8 cellular contexts compared by ENCODE assay signal in the genomic region with DNA sequence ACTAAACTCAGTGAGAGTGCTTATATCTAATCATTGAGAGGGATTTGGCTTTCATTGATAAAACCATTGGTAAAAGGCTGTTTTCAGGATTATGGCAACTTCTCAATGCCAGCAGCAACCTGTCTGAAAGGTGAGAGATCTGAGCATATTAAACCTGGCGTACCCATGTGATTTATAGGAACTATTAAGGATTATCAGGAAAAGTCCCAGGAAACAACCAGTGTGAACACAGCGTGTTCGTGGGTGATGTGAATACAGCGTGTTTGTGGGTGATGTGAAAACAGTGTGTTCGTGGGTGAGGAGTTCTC.
DNase-seq lines count a peak whose midpoint lies in the region; ATAC-seq, FAIRE-seq and TF ChIP-seq lines count a peak whose summit lies in the region.

No MANE protein-coding gene starts in this region.

- H3K9me3 Mint-ChIP-seq in activated T-cell treated with anti-CD3 and anti-CD28 coated beads, Interleukin-2, amount 50 U/mL, for 4 hours: no peaks in the 10 kb centered on the region

- no peaks in the 10 kb centered on the region for H3K9me3 ChIP-seq in SK-N-MC (ENCODE audit: low read depth, low read length)
- no peaks in the 10 kb centered on the region for H3K9me3 ChIP-seq in suprapubic skin
- H3K9me3 ChIP-seq in adrenal gland (replicated peaks in 1 of 3): no peaks in the 10 kb centered on the region

- intact Hi-C loops in adrenal gland (cut with DNase I): loop anchor here in 1 of 2 donors (5.0 kb wide), 1 partner anchor 385 kb away; no protein-coding TSS in a partner anchor

- H3K4me1 Mint-ChIP-seq in activated T-cell treated with anti-CD3 and anti-CD28 coated beads, Interleukin-2, amount 50 U/mL, for 4 hours (ENCODE audit: low read depth): peaks cover 20% of the 10 kb centered on the region

- H3K27me3 Mint-ChIP-seq in activated T-cell treated with anti-CD3 and anti-CD28 coated beads, Interleukin-2, amount 50 U/mL, for 4 hours (ENCODE audit: low read depth): no peaks in the 10 kb centered on the region

- no peak for TF ChIP-seq EP300 in suprapubic skin (IDR thresholded peaks at IDR 0.05)

- H3K36me3 ChIP-seq in SK-N-MC (ENCODE audit: insufficient read depth, low read length) (no peaks in the 10 kb centered on the region), suprapubic skin (no peaks in the 10 kb centered on the region), adrenal gland (replicated peaks in 1 of 2) (no peaks in the 10 kb centered on the region)

- no peak for ATAC-seq in activated T-cell treated with anti-CD3 and anti-CD28 coated beads, Interleukin-2, amount 50 U/mL, for 4 hours
- ATAC-seq in GM19467 (IDR thresholded peaks at IDR 0.05; ENCODE audit: unreplicated experiment): no peak

- peak overlapping the region; percentile 89 for H3K4me3 Mint-ChIP-seq in activated T-cell treated with anti-CD3 and anti-CD28 coated beads, Interleukin-2, amount 50 U/mL, for 4 hours

- no peak overlapping the region for H3K9ac ChIP-seq in SK-N-MC (ENCODE audit: insufficient read length)

- no peaks in the 10 kb centered on the region for H3K36me3 Mint-ChIP-seq in activated T-cell treated with anti-CD3 and anti-CD28 coated beads, Interleukin-2, amount 50 U/mL, for 4 hours (ENCODE audit: insufficient read depth)

- H3K4me1 ChIP-seq in suprapubic skin: peaks cover 14% of the 10 kb centered on the region
- H3K4me1 ChIP-seq in adrenal gland (replicated peaks in 1 of 2): no peaks in the 10 kb centered on the region

- no peak for DNase-seq in activated T-cell treated with anti-CD3 and anti-CD28 coated beads, Interleukin-2, amount 50 U/mL, for 4 hours
- DNase-seq in activated T-cell treated with anti-CD3 and anti-CD28 coated beads, Interleukin-2, amount 50 U/mL, for 1 hour: no peak
- DNase-seq in SK-N-MC (ENCODE audit: low read depth, low spot score) (no peak), suprapubic skin (ENCODE audit: low spot score in 2 of 2) (no peak), GM12892 (ENCODE audit: insufficient read length) (no peak), adrenal gland (no peak)

- TF ChIP-seq POLR2A in suprapubic skin (IDR thresholded peaks at IDR 0.05): no peak
- TF ChIP-seq POLR2A in GM12892 (IDR thresholded peaks at IDR 0.05; ENCODE audit: low read depth, low read length): no peak
- TF ChIP-seq POLR2A in adrenal gland (IDR thresholded peaks at IDR 0.05): no peak

- no peak for TF ChIP-seq CTCF in suprapubic skin (IDR thresholded peaks at IDR 0.05)
- TF ChIP-seq CTCF in adrenal gland (IDR thresholded peaks at IDR 0.05): no peak

- H3K27me3 ChIP-seq in suprapubic skin (no peaks in the 10 kb centered on the region), adrenal gland (no peaks in the 10 kb centered on the region)

- 9% methylated on average over 5 of the region's 5 CpGs for WGBS in suprapubic skin
- WGBS in adrenal gland, 4 donors: 4 to 11% (median 9%) methylated on average over 5 of the region's 5 CpGs

- H3K27ac ChIP-seq in SK-N-MC (peak overlapping the region; percentile 52), suprapubic skin (no peak overlapping the region), adrenal gland (no peak overlapping the region)

- H3K4me3 ChIP-seq in SK-N-MC (peak overlapping the region; percentile 89), iPS-11a (ENCODE audit: low read depth, low read length) (peak overlapping the region; percentile 43), suprapubic skin (peak overlapping the region; percentile 56), adrenal gland (peak overlapping the region in 1 of 4 donors; percentile 61)

- FAIRE-seq in GM12892 (lab: Jason Lieb, UNC): no peak
